9 cellular contexts compared by ENCODE assay signal in genomic region chr3:73432021-73432722, GRCh38.
DNase-seq lines count a peak whose midpoint lies in the region; TF ChIP-seq lines count a peak whose summit lies in the region.
"Had no signal": no experiment of that assay in that cellular context is flagged by ENCODE, and none has a peak within 500 bp of the region (broad histone marks: within the 10 kb centered on the region; RNA-seq: fewer than 3 reads in every experiment).

No MANE protein-coding gene starts in this region.

- TF ChIP-seq CTCF in endodermal cell (conservative IDR thresholded peaks at IDR 0.05) (peak; percentile 87), neural crest cell (conservative IDR thresholded peaks at IDR 0.05) (peak; percentile 90)

- no peaks in the 10 kb centered on the region for H3K36me3 Mint-ChIP-seq in endodermal cell (ENCODE audit: low read depth)
- H3K36me3 Mint-ChIP-seq in neural crest cell (ENCODE audit: low read depth) = no peaks in the 10 kb centered on the region
- H3K36me3 Mint-ChIP-seq: naive thymus-derived CD4-positive, alpha-beta T cell had no signal

- in situ Hi-C loops in Caki2 (cut with HindIII; ENCODE audit: low pct_unique_long_range_greater_than_20kb, low sequenced_read_pairs) = no loop called here

- H3K27me3 Mint-ChIP-seq in endodermal cell (ENCODE audit: insufficient read depth) = no peaks in the 10 kb centered on the region
- H3K27me3 Mint-ChIP-seq in neural crest cell (ENCODE audit: low read depth) = no peaks in the 10 kb centered on the region

- DNase-seq in Caki2 (ENCODE audit: low read depth) = peak; percentile 33
- peak; percentile 18 for DNase-seq in H4 (ENCODE audit: low spot score)
- DNase-seq in NT2/D1 (ENCODE audit: low read depth, low spot score) = peak; percentile 20
- DNase-seq in endodermal cell = peak; percentile 61
- DNase-seq in neural crest cell (ENCODE audit: low read depth, low spot score) = no peak
- no peak for DNase-seq in NCI-H2171 treated with DMSO at 0.1 percent for 48 hours (lab: John Stamatoyannopoulos, UW)
- DNase-seq in activated CD8-positive, alpha-beta memory T cell treated with anti-CD3 and anti-CD28 coated beads, Interleukin-2, amount 50 U/mL, for 48 hours = no peak
- DNase-seq in NK-92 (lab: John Stamatoyannopoulos, UW; ENCODE audit: unreplicated experiment) = no peak

- H3K36me3 ChIP-seq in NT2/D1 (ENCODE audit: insufficient read depth, insufficient read length, low read length) = no peaks in the 10 kb centered on the region
- H3K36me3 ChIP-seq in endodermal cell (ENCODE audit: control insufficient read depth, insufficient read depth, low read length) = no peaks in the 10 kb centered on the region

- H3K9me3 Mint-ChIP-seq in endodermal cell (no peaks in the 10 kb centered on the region), neural crest cell (no peaks in the 10 kb centered on the region)
- H3K9me3 Mint-ChIP-seq: naive thymus-derived CD4-positive, alpha-beta T cell had no signal

- no peaks in the 10 kb centered on the region for H3K27me3 ChIP-seq in NT2/D1 (ENCODE audit: insufficient read depth, insufficient read length)
- no peaks in the 10 kb centered on the region for H3K27me3 ChIP-seq in endodermal cell (ENCODE audit: control insufficient read depth, insufficient read depth, low read length, poor library complexity, severe bottlenecking)

- H3K4me3 Mint-ChIP-seq in endodermal cell (no peak overlapping the region), neural crest cell (no peak overlapping the region)
- H3K4me3 Mint-ChIP-seq: naive thymus-derived CD4-positive, alpha-beta T cell had no signal

- H3K9ac ChIP-seq in NT2/D1 (ENCODE audit: insufficient read length, low read depth) = no peak overlapping the region
- H3K9ac ChIP-seq in endodermal cell (ENCODE audit: extremely low read depth, low read length, poor library complexity, severe bottlenecking) = no peak overlapping the region

- H3K9me3 ChIP-seq in NT2/D1 (ENCODE audit: insufficient read depth, low read length) (no peaks in the 10 kb centered on the region), endodermal cell (ENCODE audit: control insufficient read depth, low read length) (no peaks in the 10 kb centered on the region)

- H3K4me3 ChIP-seq in NT2/D1 (ENCODE audit: insufficient read length, low read depth) = no peak overlapping the region
- no peak overlapping the region for H3K4me3 ChIP-seq in endodermal cell (ENCODE audit: low read length)

- H3K4me1 Mint-ChIP-seq in endodermal cell = peaks cover 16% of the 10 kb centered on the region
- H3K4me1 Mint-ChIP-seq in neural crest cell = peaks cover 29% of the 10 kb centered on the region
- H3K4me1 Mint-ChIP-seq: naive thymus-derived CD4-positive, alpha-beta T cell had no signal

- H3K4me1 ChIP-seq in NT2/D1 (ENCODE audit: insufficient read depth, insufficient read length) = no peaks in the 10 kb centered on the region
- peaks cover 2% of the 10 kb centered on the region for H3K4me1 ChIP-seq in endodermal cell (ENCODE audit: control insufficient read depth, insufficient read depth, low read length)

- no peak overlapping the region for H3K27ac Mint-ChIP-seq in endodermal cell
- H3K27ac Mint-ChIP-seq in neural crest cell (ENCODE audit: unreplicated experiment) = no peak overlapping the region
- H3K27ac Mint-ChIP-seq: naive thymus-derived CD4-positive, alpha-beta T cell had no signal

- H3K27ac ChIP-seq in endodermal cell (ENCODE audit: low read depth, low read length) = no peak overlapping the region

- WGBS in endodermal cell (ENCODE audit: insufficient coverage in 1 of 2, insufficient read length in 1 of 2), 2 experiments = 67 to 98% methylated on average over 6 to 9 of the region's 9 CpGs

Comparison
In these comparisons a context has a peak if more than half of its experiments do, and no peak if none do; other contexts are left out.
1. DNase-seq: peak in Caki2 (single experiment), H4 (single experiment), NT2/D1 (single experiment) and endodermal cell (single experiment); none in neural crest cell (single experiment), NCI-H2171 treated with DMSO at 0.1 percent for 48 hours (single experiment), activated CD8-positive, alpha-beta memory T cell treated with anti-CD3 and anti-CD28 coated beads, Interleukin-2, amount 50 U/mL, for 48 hours (single experiment) and NK-92 (single experiment).